In the genomic region with DNA sequence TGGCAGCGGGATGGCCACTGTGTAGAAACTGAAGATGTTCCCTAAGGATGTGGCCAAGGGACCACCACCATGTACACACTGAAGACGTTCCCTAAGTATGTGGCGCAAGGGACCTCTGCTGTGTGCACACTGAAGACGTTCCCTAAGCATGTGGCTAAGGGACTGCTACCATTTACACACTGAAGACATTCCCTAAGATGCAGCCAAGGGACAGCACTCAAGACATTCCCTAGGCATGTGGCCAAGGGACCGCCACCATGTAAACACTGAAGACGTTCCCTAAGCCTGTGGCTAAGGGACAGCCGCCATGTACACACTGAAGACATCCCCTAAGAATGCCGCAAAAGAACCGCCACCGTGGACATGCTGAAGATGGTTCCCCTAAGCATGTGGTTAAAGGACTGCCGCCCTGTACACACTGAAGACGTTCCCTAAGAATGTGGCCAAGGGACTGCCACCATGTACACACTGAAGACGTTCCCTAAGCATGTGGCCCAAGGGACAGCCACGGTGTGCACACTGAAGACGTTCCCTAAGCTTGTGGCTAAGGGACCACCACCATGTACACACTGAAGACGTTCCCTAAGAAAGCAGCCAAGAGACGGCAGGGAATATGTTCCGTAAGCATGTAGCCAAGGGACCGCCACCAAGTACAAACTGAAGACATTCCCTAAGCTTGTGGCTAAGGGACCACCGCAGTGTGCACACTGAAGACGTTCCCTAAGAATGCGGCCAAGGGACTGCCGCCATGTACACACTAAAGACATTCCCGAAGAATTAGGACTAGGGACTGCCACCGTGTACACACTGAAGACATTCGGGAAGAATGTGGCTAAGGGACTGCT, we compare ENCODE assay signal across 23 cellular contexts.
"Had no signal": no experiment of that assay in that cellular context is flagged by ENCODE, and none has a peak within 500 bp of the region (broad histone marks: within the 10 kb centered on the region; RNA-seq: fewer than 3 reads in every experiment).

No MANE protein-coding gene starts in this region.

- H3K4me3 ChIP-seq: dorsolateral prefrontal cortex, left lung, prostate gland, right atrium auricular region, tibial nerve, uterus had no signal

- ATAC-seq: activated CD4-positive, CD25-positive, alpha-beta regulatory T cell treated with anti-CD3 and anti-CD28 coated beads, Interleukin-2, amount 50 U/mL, for 24 hours; left lung; T-cell had no signal

- H3K27ac ChIP-seq: dorsolateral prefrontal cortex, left lung, prostate gland, right atrium auricular region, tibial nerve, uterus had no signal

- H3K27me3 Mint-ChIP-seq: activated naive CD8-positive, alpha-beta T cell treated with anti-CD3 and anti-CD28 coated beads for 36 hours; T-cell had no signal

- DNase-seq: activated CD4-positive, alpha-beta T cell treated with anti-CD3 and anti-CD28 coated beads, Interleukin-2, amount 50 U/mL, for 4 hours; activated gamma-delta T cell treated with Interleukin-2 at 50 U/mL for 16 hours; activated naive CD8-positive, alpha-beta T cell treated with anti-CD3 and anti-CD28 coated beads for 36 hours; activated T-cell treated with anti-CD3 and anti-CD28 coated beads for 4 hours; amniotic stem cell; dorsolateral prefrontal cortex; foreskin melanocyte; hypothalamus; left lung; mammary epithelial cell; nephron progenitor cell; stimulated activated CD4-positive, alpha-beta T cell treated with anti-CD3 and anti-CD28 coated beads, Interleukin-12 subunit alpha, Interleukin-12 subunit beta, amount 100 ng/mL, for 4 hours; stimulated activated CD4-positive, alpha-beta T cell treated with anti-CD3 and anti-CD28 coated beads, Interleukin-1b, Interleukin-23, amount 100 ng/mL, for 48 hours; stimulated activated CD8-positive, alpha-beta memory T cell treated with anti-CD3 and anti-CD28 coated beads, Interleukin-4, amount 100 ng/mL, for 48 hours; stimulated activated naive CD4-positive, alpha-beta T cell treated with Interleukin-2 at 50 U/mL for 16 hours; T-cell; T-helper 9 cell; uterus had no signal

- H3K9me3 ChIP-seq: left lung, prostate gland, right atrium auricular region, tibial nerve, uterus had no signal

- H3K27me3 ChIP-seq: dorsolateral prefrontal cortex, left lung, right atrium auricular region, tibial nerve, uterus had no signal

- H3K4me1 ChIP-seq: left lung, prostate gland, uterus had no signal

- H3K27ac Mint-ChIP-seq: activated naive CD8-positive, alpha-beta T cell treated with anti-CD3 and anti-CD28 coated beads for 36 hours; activated T-helper 1 cell treated with anti-CD3 and anti-CD28 coated beads, Interleukin-12 subunit alpha, Interleukin-12 subunit beta, Interleukin-2, Interleukin-4 antibody, amounts not matched to agents 30 ng/mL and 10 ng/mL and 1 ng/mL, durations not matched to agents 14 hours and 24 hours and 36 hours; nephron progenitor cell; T-cell had no signal

- H3K4me3 Mint-ChIP-seq: activated naive CD8-positive, alpha-beta T cell treated with anti-CD3 and anti-CD28 coated beads for 36 hours; activated T-helper 1 cell treated with anti-CD3 and anti-CD28 coated beads, Interleukin-12 subunit alpha, Interleukin-12 subunit beta, Interleukin-2, Interleukin-4 antibody, amounts not matched to agents 30 ng/mL and 10 ng/mL and 1 ng/mL, durations not matched to agents 14 hours and 24 hours and 36 hours; nephron progenitor cell; T-cell had no signal

- H3K36me3 ChIP-seq: left lung, prostate gland, right atrium auricular region, tibial nerve, uterus had no signal
